Comparison of ENCODE assay signal across 8 cellular contexts in the genomic region with DNA sequence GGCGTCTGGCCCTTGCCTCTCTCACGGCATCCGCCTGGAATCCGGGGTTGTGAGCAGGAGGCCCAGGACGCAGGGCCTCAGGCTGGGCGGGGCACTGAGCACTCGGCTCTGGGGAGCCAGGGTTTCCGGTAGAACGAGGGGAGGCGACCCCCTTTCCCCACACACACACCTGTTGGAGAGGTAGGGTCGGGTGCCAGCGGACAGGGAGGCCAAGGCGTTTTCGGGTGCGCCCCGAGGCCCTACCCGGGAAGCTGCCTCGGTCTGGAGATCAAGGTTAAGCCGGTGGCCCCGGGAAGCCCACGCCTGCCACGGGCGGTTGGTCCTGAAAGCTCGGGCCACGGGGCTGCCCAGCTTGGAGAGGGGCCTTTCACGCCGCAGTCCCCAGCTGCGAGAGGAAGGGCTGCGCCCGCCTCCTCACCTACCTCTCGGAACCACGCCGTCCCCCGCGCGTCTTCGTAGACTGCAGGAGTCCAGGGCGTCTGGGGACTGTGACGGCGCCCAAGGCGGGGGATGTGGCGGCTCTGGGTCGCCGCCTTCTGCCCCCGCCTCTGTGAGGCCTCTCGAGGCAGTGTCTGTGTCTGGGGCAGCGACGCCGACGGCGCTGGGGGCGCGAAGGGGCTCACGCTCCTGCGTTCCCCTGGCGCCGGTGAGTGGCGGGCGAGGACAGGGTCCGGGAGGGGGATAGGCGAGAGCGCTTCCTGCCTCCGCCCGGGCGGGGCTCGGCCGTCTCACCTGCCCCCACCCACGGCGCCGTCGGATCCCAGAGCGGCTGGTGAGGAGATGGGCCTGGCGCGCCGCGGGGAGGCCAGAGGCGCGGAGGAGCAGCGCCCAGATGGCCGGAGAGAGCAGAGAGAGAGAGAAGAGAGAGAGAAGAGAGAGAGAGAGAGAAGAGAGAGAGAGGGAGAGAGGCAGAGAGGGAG. TPM values are rescaled to one million over a fixed set of nuclear protein-coding genes. Genes with fewer than 3 reads are reported as not detected.
DNase-seq lines count a peak whose midpoint lies in the region; ATAC-seq and TF ChIP-seq lines count a peak whose summit lies in the region.

No MANE protein-coding gene starts in this region.

- peak overlapping the region; percentile 79 for H3K4me2 ChIP-seq in PC-3 (ENCODE audit: low read length)

- peaks cover 77% of the 10 kb centered on the region for H3K27me3 Mint-ChIP-seq in stimulated activated memory B cell treated with anti-CD40 and anti-IgM and Interleukin-4, amounts not matched to agents 10 μg/mL and 1 μg/mL and 100 μg/mL, for 72 hours

- no peaks in the 10 kb centered on the region for H3F3A ChIP-seq in PC-3 (ENCODE audit: low read length, unreplicated experiment)

- TF ChIP-seq CTCF in PC-3 (conservative IDR thresholded peaks at IDR 0.05; ENCODE audit: low read depth, low read length) (no peak), tibial artery (IDR thresholded peaks at IDR 0.05) (no peak)

- no TSS peak for BruUV-seq in PC-3 (replicated peaks; lab: Mats Ljungman, UMichigan)

- POLR2A ChIA-PET in PC-3 (lab: Charles Lee; ENCODE audit: unreplicated experiment), result no interaction called here

- peak; percentile 44 for DNase-seq in NCI-H146 (lab: John Stamatoyannopoulos, UW)
- no peak for DNase-seq in NCI-H146 treated with DMSO at 0.1 percent for 48 hours (lab: John Stamatoyannopoulos, UW; ENCODE audit: unreplicated experiment)
- no peak for DNase-seq in PC-3
- no peak for DNase-seq in epithelial cell of prostate (ENCODE audit: low read depth, low spot score)
- DNase-seq in GF-D8 (lab: John Stamatoyannopoulos, UW), result no peak
- no peak for DNase-seq in tibial artery

- no peaks in the 10 kb centered on the region for H3K9me3 Mint-ChIP-seq in stimulated activated memory B cell treated with anti-CD40 and anti-IgM and Interleukin-4, amounts not matched to agents 10 μg/mL and 1 μg/mL and 100 μg/mL, for 72 hours

- peak overlapping the region; percentile 97; the same call in 1 of the 2 replicates for H2AFZ ChIP-seq in PC-3 (ENCODE audit: low read length)

- H3K36me3 Mint-ChIP-seq in stimulated activated memory B cell treated with anti-CD40 and anti-IgM and Interleukin-4, amounts not matched to agents 10 μg/mL and 1 μg/mL and 100 μg/mL, for 72 hours, result no peaks in the 10 kb centered on the region

- no peaks in the 10 kb centered on the region for H3K79me2 ChIP-seq in PC-3 (ENCODE audit: low read length)

- H3K27ac ChIP-seq in PC-3 (ENCODE audit: low read length), result no peak overlapping the region
- peak overlapping the region; percentile 26 for H3K27ac ChIP-seq in epithelial cell of prostate
- no peak overlapping the region for H3K27ac ChIP-seq in tibial artery

- ATAC-seq in PC-3 (no peak; the same call in 1 of the 2 replicates), HG02642 (IDR thresholded peaks at IDR 0.05; ENCODE audit: poor library complexity, unreplicated experiment) (no peak)
- ATAC-seq in stimulated activated memory B cell treated with anti-CD40 and anti-IgM and Interleukin-4, amounts not matched to agents 10 μg/mL and 1 μg/mL and 100 μg/mL, for 72 hours, result peak; percentile 62

- H3K9ac ChIP-seq in PC-3 (ENCODE audit: low read length), result no peak overlapping the region

- no peaks in the 10 kb centered on the region for H3K9me2 ChIP-seq in PC-3 (replicated peaks; ENCODE audit: low read length)

- H3K4me3 Mint-ChIP-seq in stimulated activated memory B cell treated with anti-CD40 and anti-IgM and Interleukin-4, amounts not matched to agents 10 μg/mL and 1 μg/mL and 100 μg/mL, for 72 hours, result peak overlapping the region; percentile 80

- no peaks in the 10 kb centered on the region for H3K36me3 ChIP-seq in PC-3 (ENCODE audit: low read depth, low read length)
- no peaks in the 10 kb centered on the region for H3K36me3 ChIP-seq in tibial artery

- H3K4me1 ChIP-seq in PC-3 (ENCODE audit: insufficient read depth, low read length) (no peaks in the 10 kb centered on the region), tibial artery (peaks cover 0 to 20% (median 14%) of the 10 kb centered on the region in 4 donors)

- peaks cover 21% of the 10 kb centered on the region for H3K4me1 Mint-ChIP-seq in stimulated activated memory B cell treated with anti-CD40 and anti-IgM and Interleukin-4, amounts not matched to agents 10 μg/mL and 1 μg/mL and 100 μg/mL, for 72 hours

- H3K9me3 ChIP-seq in PC-3 (ENCODE audit: low read length), result no peaks in the 10 kb centered on the region
- H3K9me3 ChIP-seq in tibial artery, result no peaks in the 10 kb centered on the region

- peak overlapping the region; percentile 65; the same call in 1 of the 2 replicates for H3K4me3 ChIP-seq in PC-3 (ENCODE audit: low read length)
- H3K4me3 ChIP-seq in tibial artery, result no peak overlapping the region

- intact Hi-C loops in PC-3 (cut with micrococcal nuclease) (no loop called here), tibial artery (cut with DNase I; ENCODE audit: low total_unique reads) (no loop called here)

- CTCF ChIA-PET in PC-3 (lab: Charles Lee), result no interaction called here

- H4K20me1 ChIP-seq in PC-3 (ENCODE audit: low read length), result no peaks in the 10 kb centered on the region

- peak overlapping the region; percentile 54 for H3K27ac Mint-ChIP-seq in stimulated activated memory B cell treated with anti-CD40 and anti-IgM and Interleukin-4, amounts not matched to agents 10 μg/mL and 1 μg/mL and 100 μg/mL, for 72 hours

- H3K27me3 ChIP-seq in PC-3 (ENCODE audit: low read length) (no peaks in the 10 kb centered on the region), tibial artery (peaks cover 0 to 92% of the 10 kb centered on the region in 2 donors)

RNA-seq across cellular contexts. Expression of a gene that starts 20.3 kb away (rescaled TPM):
- total RNA-seq in PC-3 (2014; rRNA removed), result 7.0 and 8.3 TPM in 2 replicates

RNA-seq across cellular contexts. Expression of a gene that starts 31.4 kb away (rescaled TPM):
- total RNA-seq in PC-3 (2014; rRNA removed), result not detected in 2 replicates

RNA-seq across cellular contexts. Expression of a gene that starts 35.6 kb away (rescaled TPM):
- not detected in 2 replicates for total RNA-seq in PC-3 (2014; rRNA removed)

RNA-seq across cellular contexts. Expression of a gene that starts 41.7 kb away (rescaled TPM):
- total RNA-seq in PC-3 (2014; rRNA removed), result 9.5 and 11.3 TPM in 2 replicates

RNA-seq across cellular contexts. Expression of a gene that starts 52.9 kb away (rescaled TPM):
- 0.40 and 0.95 TPM in 2 replicates for total RNA-seq in PC-3 (2014; rRNA removed)
